25 cellular contexts compared by ENCODE assay signal in the genomic region with DNA sequence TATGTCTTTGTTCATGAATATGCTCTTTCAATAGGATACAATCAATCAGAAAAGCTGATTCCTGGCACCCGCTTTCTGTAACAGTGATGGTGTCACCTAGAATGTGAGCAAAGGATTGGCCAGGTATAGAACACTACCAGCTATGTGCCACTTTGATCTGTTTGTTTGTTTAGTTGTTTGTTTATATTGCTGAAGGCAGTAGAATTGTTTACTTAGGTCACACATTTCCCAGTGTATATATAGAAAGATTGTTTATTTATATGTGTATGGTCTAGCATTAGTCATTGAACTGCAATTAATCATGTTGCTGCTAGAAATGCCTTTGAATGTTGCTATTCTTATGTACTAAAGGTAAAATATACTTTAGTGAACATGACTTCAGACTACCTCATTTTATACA.
"Had no signal": no experiment of that assay in that cellular context is flagged by ENCODE, and none has a peak within 500 bp of the region (broad histone marks: within the 10 kb centered on the region; RNA-seq: fewer than 3 reads in every experiment).

No MANE protein-coding gene starts in this region.

- H3K36me3 Mint-ChIP-seq: mesothelial cell of epicardium, naive B cell had no signal

- H3K4me1 Mint-ChIP-seq: mesothelial cell of epicardium, naive B cell had no signal

- H3K4me3 ChIP-seq: coronary artery, dorsolateral prefrontal cortex, esophagus squamous epithelium, gastrocnemius medialis, heart right ventricle, left lung, lower lobe of right lung, mucosa of descending colon had no signal

- ATAC-seq: esophagus mucosa, gastrocnemius medialis, heart right ventricle, left cardiac atrium, left lung, left ventricle myocardium superior, lower lobe of right lung, mucosa of descending colon had no signal

- H3K27ac Mint-ChIP-seq: mesothelial cell of epicardium, naive B cell had no signal

- H3K4me3 Mint-ChIP-seq: mesothelial cell of epicardium, naive B cell had no signal

- FAIRE-seq: endothelial cell of umbilical vein, islet of Langerhans, keratinocyte had no signal

- DNase-seq: dermis blood vessel endothelial cell; dorsolateral prefrontal cortex; effector CD4-positive, alpha-beta T cell; effector memory CD4-positive, alpha-beta T cell; erythroblast; esophagus squamous epithelium; foreskin fibroblast; foreskin melanocyte; gastrocnemius medialis; head of caudate nucleus; heart right ventricle; hippocampal formation; left cardiac atrium; left lung; left ventricle myocardium superior; lower lobe of right lung; mesenchymal stem cell; mucosa of descending colon; naive B cell had no signal

- H3K27me3 Mint-ChIP-seq: naive B cell had no signal

- H3K9me3 Mint-ChIP-seq: mesothelial cell of epicardium had no signal
